8 cellular contexts compared by ENCODE assay signal in genomic region chr3:170178631-170179030, GRCh38. TPM values are rescaled to one million over a fixed set of nuclear protein-coding genes. Genes with fewer than 3 reads are reported as not detected.
A peak's percentile ranks its signal among the peaks of the same experiment; 100 is the strongest.
DNase-seq lines count a peak whose midpoint lies in the region; ATAC-seq, FAIRE-seq and TF ChIP-seq lines count a peak whose summit lies in the region.
"Had no signal": no experiment of that assay in that cellular context is flagged by ENCODE, and none has a peak within 500 bp of the region (broad histone marks: within the 10 kb centered on the region; RNA-seq: fewer than 3 reads in every experiment).

No MANE protein-coding gene starts in this region.

- no peaks in the 10 kb centered on the region for H3K9me3 Mint-ChIP-seq in activated B cell treated with CpG ODN at 0.5 μM for 24 hours
- H3K9me3 Mint-ChIP-seq in stimulated activated naive B cell treated with anti-CD40 and anti-IgM and Interleukin-4, amounts not matched to agents 10 μg/mL and 1 μg/mL and 100 μg/mL, for 72 hours = no peaks in the 10 kb centered on the region

- intact Hi-C loops in activated B cell treated with CpG ODN at 0.5 μM for 24 hours (cut with micrococcal nuclease) (loop anchor here (2.0 to 5.0 kb wide), 2 partner anchors 14 to 36 kb away; no protein-coding TSS in a partner anchor), lower leg skin (cut with DNase I; ENCODE audit: low total_unique reads) (no loop called here)

- H3K36me3 Mint-ChIP-seq in activated B cell treated with CpG ODN at 0.5 μM for 24 hours (ENCODE audit: low read depth) = peaks cover 48% of the 10 kb centered on the region
- H3K36me3 Mint-ChIP-seq in stimulated activated naive B cell treated with anti-CD40 and anti-IgM and Interleukin-4, amounts not matched to agents 10 μg/mL and 1 μg/mL and 100 μg/mL, for 72 hours = peaks cover 10 to 28% of the 10 kb centered on the region in 2 donors

- H3K27me3 Mint-ChIP-seq in activated B cell treated with CpG ODN at 0.5 μM for 24 hours = no peaks in the 10 kb centered on the region
- H3K27me3 Mint-ChIP-seq in stimulated activated naive B cell treated with anti-CD40 and anti-IgM and Interleukin-4, amounts not matched to agents 10 μg/mL and 1 μg/mL and 100 μg/mL, for 72 hours = no peaks in the 10 kb centered on the region

- DNase-seq in activated B cell treated with CpG ODN at 0.5 μM for 24 hours = no peak
- DNase-seq in effector CD8-positive, alpha-beta T cell (lab: John Stamatoyannopoulos, UW) = peak; percentile 16
- no peak for DNase-seq in stimulated activated naive B cell treated with anti-CD40 and anti-IgM and Interleukin-4, amounts not matched to agents 10 μg/mL and 1 μg/mL and 100 μg/mL, for 72 hours
- no peak for DNase-seq in frontal cortex (ENCODE audit: low spot score in 2 of 2)
- DNase-seq in lower leg skin (ENCODE audit: low spot score in 2 of 2) = no peak
- DNase-seq in RCC 7860 (ENCODE audit: low spot score) = no peak
- DNase-seq: NCI-H1105 had no signal

- POLR2A ChIA-PET in activated B cell treated with CpG ODN at 0.5 μM for 24 hours (lab: Charles Lee) = interaction anchor here (0.6 kb wide), 1 partner anchor 179 kb away, joined by 3 read pairs; the partner anchor contains the start of gene SKIL

- peak overlapping the region; percentile 42 for H3K4me3 Mint-ChIP-seq in activated B cell treated with CpG ODN at 0.5 μM for 24 hours
- H3K4me3 Mint-ChIP-seq in stimulated activated naive B cell treated with anti-CD40 and anti-IgM and Interleukin-4, amounts not matched to agents 10 μg/mL and 1 μg/mL and 100 μg/mL, for 72 hours = peak overlapping the region; percentile 65

- TF ChIP-seq CTCF in activated B cell treated with CpG ODN at 0.5 μM for 24 hours (IDR thresholded peaks at IDR 0.05) = no peak
- TF ChIP-seq CTCF in lower leg skin (IDR thresholded peaks at IDR 0.05) = no peak

- no peak for TF ChIP-seq POLR2A in lower leg skin (IDR thresholded peaks at IDR 0.05)

- H3K4me3 ChIP-seq in lower leg skin (ENCODE audit: low read depth, poor library complexity, severe bottlenecking) = no peak overlapping the region

- WGBS in lower leg skin, 2 donors = 80 to 89% methylated on average over 3 of the region's 3 CpGs

- FAIRE-seq in frontal cortex (lab: Jason Lieb, UNC) (no peak), RCC 7860 (lab: Jason Lieb, UNC) (no peak)

- CTCF ChIA-PET in activated B cell treated with CpG ODN at 0.5 μM for 24 hours (lab: Charles Lee) = interaction anchor here (0.7 kb wide), 1 partner anchor 50 kb away, joined by 6 read pairs; no protein-coding TSS in a partner anchor

- H3K27ac Mint-ChIP-seq in activated B cell treated with CpG ODN at 0.5 μM for 24 hours = peak overlapping the region; percentile 50
- H3K27ac Mint-ChIP-seq in stimulated activated naive B cell treated with anti-CD40 and anti-IgM and Interleukin-4, amounts not matched to agents 10 μg/mL and 1 μg/mL and 100 μg/mL, for 72 hours = peak overlapping the region; percentile 42

- peaks cover 42% of the 10 kb centered on the region for H3K4me1 Mint-ChIP-seq in activated B cell treated with CpG ODN at 0.5 μM for 24 hours
- H3K4me1 Mint-ChIP-seq in stimulated activated naive B cell treated with anti-CD40 and anti-IgM and Interleukin-4, amounts not matched to agents 10 μg/mL and 1 μg/mL and 100 μg/mL, for 72 hours = peaks cover 16 to 22% of the 10 kb centered on the region in 2 donors

- ATAC-seq in GM21723 (IDR thresholded peaks at IDR 0.05; ENCODE audit: unreplicated experiment) = peak; percentile 28
- no peak for ATAC-seq in activated B cell treated with CpG ODN at 0.5 μM for 24 hours (ENCODE audit: low read depth)
- ATAC-seq in stimulated activated naive B cell treated with anti-CD40 and anti-IgM and Interleukin-4, amounts not matched to agents 10 μg/mL and 1 μg/mL and 100 μg/mL, for 72 hours (replicated peaks) = no peak

RNA-seq across cellular contexts. Expression of gene PHC3, which starts 2.9 kb away (rescaled TPM):
- 105 TPM in 2 replicates for total RNA-seq in activated B cell treated with CpG ODN at 0.5 μM for 24 hours
- total RNA-seq in frontal cortex = 35.1 TPM
- 10 to 100 TPM; 31.9 to 47.6 (median 45.5) TPM for total RNA-seq in lower leg skin

RNA-seq across cellular contexts. Expression of gene PRKCI, which starts 43.6 kb away (rescaled TPM):
- 6.6 and 6.9 TPM in 2 replicates for total RNA-seq in activated B cell treated with CpG ODN at 0.5 μM for 24 hours
- 95.8 TPM for total RNA-seq in frontal cortex
- 100 to 1,000 TPM in 1 of 4 donors, 10 to 100 TPM in 3; 38.6 to 123 (median 50.2) TPM for total RNA-seq in lower leg skin
